Comparison of ENCODE assay signal across 1 cellular context in the genomic region with DNA sequence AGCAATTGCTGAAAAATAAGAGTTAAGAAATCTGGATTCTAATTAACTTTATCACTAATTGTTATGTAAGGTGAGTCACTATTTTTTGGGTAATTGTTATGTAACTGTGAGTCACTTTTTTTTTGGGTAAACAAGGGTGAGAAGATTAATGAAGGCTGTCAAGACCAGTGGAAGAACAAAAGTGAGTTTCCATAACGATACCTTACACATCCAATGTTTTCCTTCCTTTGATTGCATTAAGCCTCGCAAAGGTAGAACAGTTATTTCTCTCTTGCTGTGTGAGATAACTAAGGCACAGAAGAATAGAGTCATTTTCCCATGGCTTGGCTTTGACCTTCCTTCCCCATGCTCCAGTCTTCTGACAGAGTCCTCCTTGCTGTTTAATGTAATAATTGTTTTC.
TF ChIP-seq lines count a peak whose summit lies in the region.

No MANE protein-coding gene starts in this region.

TF ChIP-seq in SK-N-SH treated with all-trans-retinoic acid at 6 μM for 48 hours, 23 proteins besides CTCF, POLR2A, EP300 and RAD21 (continued from another document):
- TF ChIP-seq, protein P1, sequence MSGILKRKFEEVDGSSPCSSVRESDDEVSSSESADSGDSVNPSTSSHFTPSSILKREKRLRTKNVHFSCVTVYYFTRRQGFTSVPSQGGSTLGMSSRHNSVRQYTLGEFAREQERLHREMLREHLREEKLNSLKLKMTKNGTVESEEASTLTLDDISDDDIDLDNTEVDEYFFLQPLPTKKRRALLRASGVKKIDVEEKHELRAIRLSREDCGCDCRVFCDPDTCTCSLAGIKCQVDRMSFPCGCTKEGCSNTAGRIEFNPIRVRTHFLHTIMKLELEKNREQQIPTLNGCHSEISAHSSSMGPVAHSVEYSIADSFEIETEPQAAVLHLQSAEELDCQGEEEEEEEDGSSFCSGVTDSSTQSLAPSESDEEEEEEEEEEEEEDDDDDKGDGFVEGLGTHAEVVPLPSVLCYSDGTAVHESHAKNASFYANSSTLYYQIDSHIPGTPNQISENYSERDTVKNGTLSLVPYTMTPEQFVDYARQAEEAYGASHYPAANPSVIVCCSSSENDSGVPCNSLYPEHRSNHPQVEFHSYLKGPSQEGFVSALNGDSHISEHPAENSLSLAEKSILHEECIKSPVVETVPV (CRISPR knock-in tag; IDR thresholded peaks at IDR 0.05): no peak
- TF ChIP-seq ZC3H10 (CRISPR knock-in tag; IDR thresholded peaks at IDR 0.05) (no peak), ESRRG (CRISPR knock-in tag; IDR thresholded peaks at IDR 0.05) (no peak), ZNF70 (CRISPR knock-in tag; IDR thresholded peaks at IDR 0.05) (no peak), ZFP3 (CRISPR knock-in tag; IDR thresholded peaks at IDR 0.05) (no peak), TCF4 (CRISPR knock-in tag; IDR thresholded peaks at IDR 0.05; ENCODE audit: borderline replicate concordance) (no peak)
- TF ChIP-seq, protein P2, sequence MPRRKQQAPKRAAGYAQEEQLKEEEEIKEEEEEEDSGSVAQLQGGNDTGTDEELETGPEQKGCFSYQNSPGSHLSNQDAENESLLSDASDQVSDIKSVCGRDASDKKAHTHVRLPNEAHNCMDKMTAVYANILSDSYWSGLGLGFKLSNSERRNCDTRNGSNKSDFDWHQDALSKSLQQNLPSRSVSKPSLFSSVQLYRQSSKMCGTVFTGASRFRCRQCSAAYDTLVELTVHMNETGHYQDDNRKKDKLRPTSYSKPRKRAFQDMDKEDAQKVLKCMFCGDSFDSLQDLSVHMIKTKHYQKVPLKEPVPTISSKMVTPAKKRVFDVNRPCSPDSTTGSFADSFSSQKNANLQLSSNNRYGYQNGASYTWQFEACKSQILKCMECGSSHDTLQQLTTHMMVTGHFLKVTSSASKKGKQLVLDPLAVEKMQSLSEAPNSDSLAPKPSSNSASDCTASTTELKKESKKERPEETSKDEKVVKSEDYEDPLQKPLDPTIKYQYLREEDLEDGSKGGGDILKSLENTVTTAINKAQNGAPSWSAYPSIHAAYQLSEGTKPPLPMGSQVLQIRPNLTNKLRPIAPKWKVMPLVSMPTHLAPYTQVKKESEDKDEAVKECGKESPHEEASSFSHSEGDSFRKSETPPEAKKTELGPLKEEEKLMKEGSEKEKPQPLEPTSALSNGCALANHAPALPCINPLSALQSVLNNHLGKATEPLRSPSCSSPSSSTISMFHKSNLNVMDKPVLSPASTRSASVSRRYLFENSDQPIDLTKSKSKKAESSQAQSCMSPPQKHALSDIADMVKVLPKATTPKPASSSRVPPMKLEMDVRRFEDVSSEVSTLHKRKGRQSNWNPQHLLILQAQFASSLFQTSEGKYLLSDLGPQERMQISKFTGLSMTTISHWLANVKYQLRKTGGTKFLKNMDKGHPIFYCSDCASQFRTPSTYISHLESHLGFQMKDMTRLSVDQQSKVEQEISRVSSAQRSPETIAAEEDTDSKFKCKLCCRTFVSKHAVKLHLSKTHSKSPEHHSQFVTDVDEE (CRISPR knock-in tag; IDR thresholded peaks at IDR 0.05): no peak
